ENCODE assay signal across 15 cellular contexts in the genomic region with DNA sequence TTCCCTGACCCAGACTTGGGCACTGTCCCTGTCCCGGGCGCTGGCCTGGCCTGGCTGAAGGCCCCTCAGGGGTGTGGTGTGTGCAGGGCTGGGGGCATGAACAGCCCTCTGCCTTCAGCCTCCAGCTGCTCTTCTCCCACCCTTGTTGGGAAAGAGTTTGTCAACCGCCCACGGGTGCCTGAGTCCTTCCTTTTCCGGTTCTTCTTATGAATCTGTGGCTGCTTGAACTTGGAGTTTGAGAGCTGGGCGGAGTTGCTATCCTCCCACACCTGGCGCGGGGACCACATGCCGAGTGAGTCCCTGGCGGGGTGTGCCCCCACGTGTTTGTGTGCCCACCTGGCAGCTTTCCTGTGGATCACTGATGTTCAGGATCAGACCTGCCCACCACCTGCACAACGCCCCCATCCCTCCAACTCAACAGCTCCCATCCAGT. TPM values are rescaled to one million over a fixed set of nuclear protein-coding genes. Genes with fewer than 3 reads are reported as not detected.
DNase-seq lines count a peak whose midpoint lies in the region; FAIRE-seq and TF ChIP-seq lines count a peak whose summit lies in the region.
"Had no signal": no experiment of that assay in that cellular context is flagged by ENCODE, and none has a peak within 500 bp of the region (broad histone marks: within the 10 kb centered on the region; RNA-seq: fewer than 3 reads in every experiment).

No MANE protein-coding gene starts in this region.

- H3K9me3 ChIP-seq in spleen: no peaks in the 10 kb centered on the region
- H3K9me3 ChIP-seq in tibial artery: no peaks in the 10 kb centered on the region
- H3K9me3 ChIP-seq: adrenal gland, vagina had no signal

- H3K27me3 ChIP-seq in bronchial epithelial cell (ENCODE audit: control insufficient read depth, insufficient read depth, low read length): no peaks in the 10 kb centered on the region
- peaks cover 0 to 39% (median 0%) of the 10 kb centered on the region in 7 donors for H3K27me3 ChIP-seq in spleen (replicated peaks in 1 of 7)
- H3K27me3 ChIP-seq in tibial artery: peaks cover 0 to 59% of the 10 kb centered on the region in 2 donors
- H3K27me3 ChIP-seq: adrenal gland, vagina had no signal

- TF ChIP-seq CTCF in bronchial epithelial cell (IDR thresholded peaks at IDR 0.05; ENCODE audit: insufficient read depth, low read length, severe bottlenecking) (no peak), spleen (IDR thresholded peaks at IDR 0.05 in 8 of 11, conservative IDR thresholded peaks at IDR 0.05 in 3 of 11) (no peak), tibial artery (IDR thresholded peaks at IDR 0.05) (no peak)

- no peak for FAIRE-seq in bronchial epithelial cell (lab: Jason Lieb, UNC)

- WGBS in spleen, 5 donors: 41 to 77% (median 50%) methylated on average over 12 of the region's 12 CpGs

- H3K4me3 ChIP-seq in bronchial epithelial cell (ENCODE audit: low read depth, low read length) (no peak overlapping the region), spleen (peak overlapping the region in 2 of 8 donors; percentile 6 to 39), tibial artery (no peak overlapping the region)
- H3K4me3 ChIP-seq: adrenal gland, vagina had no signal

- no peaks in the 10 kb centered on the region for H3K36me3 ChIP-seq in bronchial epithelial cell (ENCODE audit: control insufficient read depth, insufficient read depth, low read length)
- peaks cover 0 to 39% (median 0%) of the 10 kb centered on the region in 6 donors for H3K36me3 ChIP-seq in spleen
- H3K36me3 ChIP-seq in tibial artery: no peaks in the 10 kb centered on the region
- H3K36me3 ChIP-seq: adrenal gland, vagina, WERI-Rb-1 had no signal

- TF ChIP-seq POLR2A in spleen (IDR thresholded peaks at IDR 0.05): no peak

- intact Hi-C loops in spleen (cut with DNase I; ENCODE audit: low total_unique reads) (no loop called here), head of caudate nucleus (cut with DNase I) (no loop called here), tibial artery (cut with DNase I; ENCODE audit: low total_unique reads) (no loop called here)

- H3K4me1 ChIP-seq in spleen: peaks cover 0 to 77% (median 26%) of the 10 kb centered on the region in 6 donors
- H3K4me1 ChIP-seq in tibial artery: no peaks in the 10 kb centered on the region
- H3K4me1 ChIP-seq: adrenal gland had no signal

- H3K27ac ChIP-seq in spleen (peak overlapping the region in 7 of 8 donors; percentile 58 to 79 (median 72)), tibial artery (no peak overlapping the region)
- H3K27ac ChIP-seq: adrenal gland, vagina, WERI-Rb-1 had no signal

- DNase-seq in NOMO-1 treated with DMSO at 0.1 percent for 48 hours (lab: John Stamatoyannopoulos, UW; ENCODE audit: unreplicated experiment) (peak; percentile 34), NOMO-1 treated with dmso at 0.1 percent for 144 hours (lab: John Stamatoyannopoulos, UW; ENCODE audit: unreplicated experiment) (no peak), MV-4-11 (lab: John Stamatoyannopoulos, UW) (peak; percentile 69), bronchial epithelial cell (ENCODE audit: low read depth) (peak; percentile 56), spleen (no peak), head of caudate nucleus (no peak), NCI-H1436 (lab: John Stamatoyannopoulos, UW) (no peak), tibial artery (no peak)
- DNase-seq: ACHN, NCI-H524, WERI-Rb-1 had no signal

RNA-seq across cellular contexts. Expression of a gene that starts 13.4 kb away (rescaled TPM):
- total RNA-seq in bronchial epithelial cell: not detected in 2 replicates
- 10 to 100 TPM; 18.7 to 56.6 (median 39.0) TPM for total RNA-seq in spleen
- 10 to 100 TPM in 1 of 3 donors, 1 to 10 TPM in 2; 2.0 to 10.6 (median 3.0) TPM for polyA plus RNA-seq in spleen
- total RNA-seq: SK-MEL-5 had no signal
- polyA plus RNA-seq: fibroblast of lung had no signal

Comparison
In these comparisons a context has a peak if more than half of its experiments do, and no peak if none do; other contexts are left out.
1. DNase-seq: peak in NOMO-1 treated with DMSO at 0.1 percent for 48 hours (single experiment), MV-4-11 (single experiment) and bronchial epithelial cell (single experiment); none in NOMO-1 treated with dmso at 0.1 percent for 144 hours (single experiment), spleen (single experiment), head of caudate nucleus (0 of 42), NCI-H1436 (single experiment) and tibial artery (0 of 2).
2. H3K27ac ChIP-seq: peak in spleen (7 of 8); none in tibial artery (0 of 2).
3. RNA of a gene that starts 13.4 kb away (total RNA-seq): 18.7 to 56.6 TPM in spleen; not detected in bronchial epithelial cell; every median in the first group is over 10 times any median in the second.